ENCODE assay signal across 1 cellular context in the genomic region with DNA sequence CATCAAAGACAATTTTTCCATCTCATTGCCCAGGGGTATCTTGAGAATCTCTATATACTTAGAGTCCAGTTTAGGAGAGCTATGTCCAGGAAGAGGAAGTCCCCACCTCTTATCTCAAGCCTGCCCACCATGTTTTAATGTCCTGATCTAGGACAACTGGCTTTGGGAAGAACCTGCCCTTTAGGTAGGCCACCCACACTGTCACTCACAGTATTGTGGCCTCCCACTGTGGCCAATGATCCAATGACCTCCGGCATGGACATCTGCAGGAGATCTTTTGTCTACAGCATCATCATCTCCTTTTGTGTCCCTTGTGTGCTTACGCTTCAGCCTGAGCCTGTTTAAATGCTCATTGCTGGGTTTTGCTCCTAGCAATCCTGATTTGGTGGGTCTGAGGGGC.
TF ChIP-seq lines count a peak whose summit lies in the region.

No MANE protein-coding gene starts in this region.

TF ChIP-seq in K562, 482 proteins besides CTCF, POLR2A, EP300 and RAD21 (continued from another document):
- TF ChIP-seq, protein P1, sequence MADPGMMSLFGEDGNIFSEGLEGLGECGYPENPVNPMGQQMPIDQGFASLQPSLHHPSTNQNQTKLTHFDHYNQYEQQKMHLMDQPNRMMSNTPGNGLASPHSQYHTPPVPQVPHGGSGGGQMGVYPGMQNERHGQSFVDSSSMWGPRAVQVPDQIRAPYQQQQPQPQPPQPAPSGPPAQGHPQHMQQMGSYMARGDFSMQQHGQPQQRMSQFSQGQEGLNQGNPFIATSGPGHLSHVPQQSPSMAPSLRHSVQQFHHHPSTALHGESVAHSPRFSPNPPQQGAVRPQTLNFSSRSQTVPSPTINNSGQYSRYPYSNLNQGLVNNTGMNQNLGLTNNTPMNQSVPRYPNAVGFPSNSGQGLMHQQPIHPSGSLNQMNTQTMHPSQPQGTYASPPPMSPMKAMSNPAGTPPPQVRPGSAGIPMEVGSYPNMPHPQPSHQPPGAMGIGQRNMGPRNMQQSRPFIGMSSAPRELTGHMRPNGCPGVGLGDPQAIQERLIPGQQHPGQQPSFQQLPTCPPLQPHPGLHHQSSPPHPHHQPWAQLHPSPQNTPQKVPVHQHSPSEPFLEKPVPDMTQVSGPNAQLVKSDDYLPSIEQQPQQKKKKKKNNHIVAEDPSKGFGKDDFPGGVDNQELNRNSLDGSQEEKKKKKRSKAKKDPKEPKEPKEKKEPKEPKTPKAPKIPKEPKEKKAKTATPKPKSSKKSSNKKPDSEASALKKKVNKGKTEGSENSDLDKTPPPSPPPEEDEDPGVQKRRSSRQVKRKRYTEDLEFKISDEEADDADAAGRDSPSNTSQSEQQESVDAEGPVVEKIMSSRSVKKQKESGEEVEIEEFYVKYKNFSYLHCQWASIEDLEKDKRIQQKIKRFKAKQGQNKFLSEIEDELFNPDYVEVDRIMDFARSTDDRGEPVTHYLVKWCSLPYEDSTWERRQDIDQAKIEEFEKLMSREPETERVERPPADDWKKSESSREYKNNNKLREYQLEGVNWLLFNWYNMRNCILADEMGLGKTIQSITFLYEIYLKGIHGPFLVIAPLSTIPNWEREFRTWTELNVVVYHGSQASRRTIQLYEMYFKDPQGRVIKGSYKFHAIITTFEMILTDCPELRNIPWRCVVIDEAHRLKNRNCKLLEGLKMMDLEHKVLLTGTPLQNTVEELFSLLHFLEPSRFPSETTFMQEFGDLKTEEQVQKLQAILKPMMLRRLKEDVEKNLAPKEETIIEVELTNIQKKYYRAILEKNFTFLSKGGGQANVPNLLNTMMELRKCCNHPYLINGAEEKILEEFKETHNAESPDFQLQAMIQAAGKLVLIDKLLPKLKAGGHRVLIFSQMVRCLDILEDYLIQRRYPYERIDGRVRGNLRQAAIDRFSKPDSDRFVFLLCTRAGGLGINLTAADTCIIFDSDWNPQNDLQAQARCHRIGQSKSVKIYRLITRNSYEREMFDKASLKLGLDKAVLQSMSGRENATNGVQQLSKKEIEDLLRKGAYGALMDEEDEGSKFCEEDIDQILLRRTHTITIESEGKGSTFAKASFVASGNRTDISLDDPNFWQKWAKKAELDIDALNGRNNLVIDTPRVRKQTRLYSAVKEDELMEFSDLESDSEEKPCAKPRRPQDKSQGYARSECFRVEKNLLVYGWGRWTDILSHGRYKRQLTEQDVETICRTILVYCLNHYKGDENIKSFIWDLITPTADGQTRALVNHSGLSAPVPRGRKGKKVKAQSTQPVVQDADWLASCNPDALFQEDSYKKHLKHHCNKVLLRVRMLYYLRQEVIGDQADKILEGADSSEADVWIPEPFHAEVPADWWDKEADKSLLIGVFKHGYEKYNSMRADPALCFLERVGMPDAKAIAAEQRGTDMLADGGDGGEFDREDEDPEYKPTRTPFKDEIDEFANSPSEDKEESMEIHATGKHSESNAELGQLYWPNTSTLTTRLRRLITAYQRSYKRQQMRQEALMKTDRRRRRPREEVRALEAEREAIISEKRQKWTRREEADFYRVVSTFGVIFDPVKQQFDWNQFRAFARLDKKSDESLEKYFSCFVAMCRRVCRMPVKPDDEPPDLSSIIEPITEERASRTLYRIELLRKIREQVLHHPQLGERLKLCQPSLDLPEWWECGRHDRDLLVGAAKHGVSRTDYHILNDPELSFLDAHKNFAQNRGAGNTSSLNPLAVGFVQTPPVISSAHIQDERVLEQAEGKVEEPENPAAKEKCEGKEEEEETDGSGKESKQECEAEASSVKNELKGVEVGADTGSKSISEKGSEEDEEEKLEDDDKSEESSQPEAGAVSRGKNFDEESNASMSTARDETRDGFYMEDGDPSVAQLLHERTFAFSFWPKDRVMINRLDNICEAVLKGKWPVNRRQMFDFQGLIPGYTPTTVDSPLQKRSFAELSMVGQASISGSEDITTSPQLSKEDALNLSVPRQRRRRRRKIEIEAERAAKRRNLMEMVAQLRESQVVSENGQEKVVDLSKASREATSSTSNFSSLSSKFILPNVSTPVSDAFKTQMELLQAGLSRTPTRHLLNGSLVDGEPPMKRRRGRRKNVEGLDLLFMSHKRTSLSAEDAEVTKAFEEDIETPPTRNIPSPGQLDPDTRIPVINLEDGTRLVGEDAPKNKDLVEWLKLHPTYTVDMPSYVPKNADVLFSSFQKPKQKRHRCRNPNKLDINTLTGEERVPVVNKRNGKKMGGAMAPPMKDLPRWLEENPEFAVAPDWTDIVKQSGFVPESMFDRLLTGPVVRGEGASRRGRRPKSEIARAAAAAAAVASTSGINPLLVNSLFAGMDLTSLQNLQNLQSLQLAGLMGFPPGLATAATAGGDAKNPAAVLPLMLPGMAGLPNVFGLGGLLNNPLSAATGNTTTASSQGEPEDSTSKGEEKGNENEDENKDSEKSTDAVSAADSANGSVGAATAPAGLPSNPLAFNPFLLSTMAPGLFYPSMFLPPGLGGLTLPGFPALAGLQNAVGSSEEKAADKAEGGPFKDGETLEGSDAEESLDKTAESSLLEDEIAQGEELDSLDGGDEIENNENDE (IDR thresholded peaks at IDR 0.05; ENCODE audit: low read depth, low read length), result no peak
- TF ChIP-seq, protein P2, sequence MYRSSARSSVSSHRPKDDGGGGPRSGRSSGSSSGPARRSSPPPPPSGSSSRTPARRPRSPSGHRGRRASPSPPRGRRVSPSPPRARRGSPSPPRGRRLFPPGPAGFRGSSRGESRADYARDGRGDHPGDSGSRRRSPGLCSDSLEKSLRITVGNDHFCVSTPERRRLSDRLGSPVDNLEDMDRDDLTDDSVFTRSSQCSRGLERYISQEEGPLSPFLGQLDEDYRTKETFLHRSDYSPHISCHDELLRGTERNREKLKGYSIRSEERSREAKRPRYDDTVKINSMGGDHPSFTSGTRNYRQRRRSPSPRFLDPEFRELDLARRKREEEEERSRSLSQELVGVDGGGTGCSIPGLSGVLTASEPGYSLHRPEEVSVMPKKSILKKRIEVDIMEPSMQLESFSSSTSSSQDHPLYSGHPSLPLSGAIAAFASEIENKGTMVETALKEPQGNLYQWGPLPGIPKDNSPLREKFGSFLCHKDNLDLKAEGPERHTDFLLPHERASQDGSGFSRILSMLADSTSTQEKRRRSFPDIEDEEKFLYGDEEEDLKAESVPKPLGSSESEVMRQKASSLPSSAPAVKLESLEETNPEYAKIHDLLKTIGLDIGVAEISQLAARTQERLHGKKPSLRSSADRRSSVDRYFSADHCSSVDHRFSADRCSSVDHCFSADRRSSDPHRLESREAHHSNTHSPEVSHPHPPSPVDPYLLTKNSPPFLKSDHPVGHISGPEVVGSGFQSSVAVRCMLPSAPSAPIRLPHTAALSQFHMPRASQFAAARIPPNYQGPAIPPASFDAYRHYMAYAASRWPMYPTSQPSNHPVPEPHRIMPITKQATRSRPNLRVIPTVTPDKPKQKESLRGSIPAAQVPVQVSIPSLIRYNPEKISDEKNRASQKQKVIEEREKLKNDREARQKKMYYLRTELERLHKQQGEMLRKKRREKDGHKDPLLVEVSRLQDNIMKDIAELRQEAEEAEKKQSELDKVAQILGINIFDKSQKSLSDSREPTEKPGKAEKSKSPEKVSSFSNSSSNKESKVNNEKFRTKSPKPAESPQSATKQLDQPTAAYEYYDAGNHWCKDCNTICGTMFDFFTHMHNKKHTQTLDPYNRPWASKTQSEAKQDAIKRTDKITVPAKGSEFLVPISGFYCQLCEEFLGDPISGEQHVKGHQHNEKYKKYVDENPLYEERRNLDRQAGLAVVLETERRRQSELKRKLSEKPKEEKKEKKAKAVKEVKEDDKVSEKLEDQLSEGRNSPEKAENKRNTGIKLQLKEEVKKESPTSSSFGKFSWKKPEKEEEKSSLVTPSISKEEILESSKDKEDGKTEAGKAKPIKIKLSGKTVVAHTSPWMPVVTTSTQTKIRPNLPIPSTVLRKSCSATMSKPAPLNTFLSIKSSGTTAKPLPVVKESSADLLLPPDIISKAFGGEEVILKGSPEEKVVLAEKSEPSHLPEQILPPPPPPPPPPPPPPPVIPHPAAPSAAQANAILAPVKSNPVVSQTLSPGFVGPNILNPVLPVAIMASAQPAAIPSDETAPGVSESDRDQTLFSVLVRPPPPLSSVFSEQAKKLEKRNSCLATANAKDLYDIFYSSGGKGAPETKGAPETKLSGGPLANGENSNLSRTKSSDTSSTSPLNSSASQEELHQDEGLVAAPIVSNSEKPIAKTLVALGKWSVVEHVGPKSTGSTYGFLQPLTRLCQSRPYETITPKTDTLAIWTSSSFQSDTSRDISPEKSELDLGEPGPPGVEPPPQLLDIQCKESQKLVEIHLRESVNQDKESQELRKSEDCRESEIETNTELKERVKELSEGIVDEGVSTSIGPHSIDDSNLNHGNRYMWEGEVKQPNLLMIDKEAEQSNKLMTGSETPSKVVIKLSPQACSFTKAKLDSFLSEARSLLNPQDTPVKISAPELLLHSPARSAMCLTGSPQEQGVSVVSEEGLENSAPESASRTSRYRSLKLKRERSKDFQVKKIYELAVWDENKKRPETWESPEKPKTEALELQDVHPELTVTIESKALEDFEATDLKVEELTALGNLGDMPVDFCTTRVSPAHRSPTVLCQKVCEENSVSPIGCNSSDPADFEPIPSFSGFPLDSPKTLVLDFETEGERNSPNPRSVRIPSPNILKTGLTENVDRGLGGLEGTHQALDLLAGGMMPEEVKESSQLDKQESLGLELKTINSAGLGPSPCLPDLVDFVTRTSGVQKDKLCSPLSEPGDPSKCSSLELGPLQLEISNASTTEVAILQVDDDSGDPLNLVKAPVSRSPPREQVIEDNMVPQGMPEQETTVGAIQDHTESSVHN (IDR thresholded peaks at IDR 0.05; ENCODE audit: borderline replicate concordance in 1 of 2, low read depth in 1 of 2), result no peak
- peak; percentile 53; the same call in 1 of the 2 replicates for TF ChIP-seq SPI1 (IDR thresholded peaks at IDR 0.05; ENCODE audit: borderline replicate concordance, low read depth, low read length)
